1 cellular context compared by ENCODE assay signal in the genomic region with DNA sequence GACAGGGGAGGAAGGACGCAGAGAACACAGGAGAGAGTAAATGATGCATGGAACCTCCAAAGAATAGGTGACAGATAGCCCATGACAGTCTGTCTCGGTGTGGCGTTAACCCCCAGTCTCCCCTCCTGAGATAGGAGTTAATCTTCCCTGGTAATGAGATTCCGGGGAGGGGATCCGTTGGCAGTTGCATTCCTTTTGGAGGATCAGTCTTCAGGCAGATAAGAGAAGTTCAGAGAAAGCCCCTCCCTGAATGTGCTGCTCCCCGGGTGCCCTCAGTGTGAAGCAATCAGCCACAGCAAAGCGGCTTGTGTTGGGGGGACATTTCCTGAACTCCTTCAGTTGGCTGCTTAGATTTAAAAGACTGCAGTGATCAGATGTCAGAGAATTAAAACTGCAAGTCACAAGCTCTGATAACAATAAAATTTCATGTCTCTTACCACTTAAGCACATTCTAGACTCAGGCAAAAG.
TF ChIP-seq lines count a peak whose summit lies in the region.

No MANE protein-coding gene starts in this region.

TF ChIP-seq in K562, 482 proteins besides CTCF, POLR2A, EP300 and RAD21 (continued from another document and continues in another):
- TF ChIP-seq, protein P1, sequence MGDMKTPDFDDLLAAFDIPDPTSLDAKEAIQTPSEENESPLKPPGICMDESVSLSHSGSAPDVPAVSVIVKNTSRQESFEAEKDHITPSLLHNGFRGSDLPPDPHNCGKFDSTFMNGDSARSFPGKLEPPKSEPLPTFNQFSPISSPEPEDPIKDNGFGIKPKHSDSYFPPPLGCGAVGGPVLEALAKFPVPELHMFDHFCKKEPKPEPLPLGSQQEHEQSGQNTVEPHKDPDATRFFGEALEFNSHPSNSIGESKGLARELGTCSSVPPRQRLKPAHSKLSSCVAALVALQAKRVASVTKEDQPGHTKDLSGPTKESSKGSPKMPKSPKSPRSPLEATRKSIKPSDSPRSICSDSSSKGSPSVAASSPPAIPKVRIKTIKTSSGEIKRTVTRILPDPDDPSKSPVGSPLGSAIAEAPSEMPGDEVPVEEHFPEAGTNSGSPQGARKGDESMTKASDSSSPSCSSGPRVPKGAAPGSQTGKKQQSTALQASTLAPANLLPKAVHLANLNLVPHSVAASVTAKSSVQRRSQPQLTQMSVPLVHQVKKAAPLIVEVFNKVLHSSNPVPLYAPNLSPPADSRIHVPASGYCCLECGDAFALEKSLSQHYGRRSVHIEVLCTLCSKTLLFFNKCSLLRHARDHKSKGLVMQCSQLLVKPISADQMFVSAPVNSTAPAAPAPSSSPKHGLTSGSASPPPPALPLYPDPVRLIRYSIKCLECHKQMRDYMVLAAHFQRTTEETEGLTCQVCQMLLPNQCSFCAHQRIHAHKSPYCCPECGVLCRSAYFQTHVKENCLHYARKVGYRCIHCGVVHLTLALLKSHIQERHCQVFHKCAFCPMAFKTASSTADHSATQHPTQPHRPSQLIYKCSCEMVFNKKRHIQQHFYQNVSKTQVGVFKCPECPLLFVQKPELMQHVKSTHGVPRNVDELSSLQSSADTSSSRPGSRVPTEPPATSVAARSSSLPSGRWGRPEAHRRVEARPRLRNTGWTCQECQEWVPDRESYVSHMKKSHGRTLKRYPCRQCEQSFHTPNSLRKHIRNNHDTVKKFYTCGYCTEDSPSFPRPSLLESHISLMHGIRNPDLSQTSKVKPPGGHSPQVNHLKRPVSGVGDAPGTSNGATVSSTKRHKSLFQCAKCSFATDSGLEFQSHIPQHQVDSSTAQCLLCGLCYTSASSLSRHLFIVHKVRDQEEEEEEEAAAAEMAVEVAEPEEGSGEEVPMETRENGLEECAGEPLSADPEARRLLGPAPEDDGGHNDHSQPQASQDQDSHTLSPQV (IDR thresholded peaks at IDR 0.05) = no peak
- no peak for TF ChIP-seq POLR3A (IDR thresholded peaks at IDR 0.05; ENCODE audit: borderline replicate concordance, extremely low read depth, insufficient read depth, insufficient read length)
- TF ChIP-seq, protein P2, sequence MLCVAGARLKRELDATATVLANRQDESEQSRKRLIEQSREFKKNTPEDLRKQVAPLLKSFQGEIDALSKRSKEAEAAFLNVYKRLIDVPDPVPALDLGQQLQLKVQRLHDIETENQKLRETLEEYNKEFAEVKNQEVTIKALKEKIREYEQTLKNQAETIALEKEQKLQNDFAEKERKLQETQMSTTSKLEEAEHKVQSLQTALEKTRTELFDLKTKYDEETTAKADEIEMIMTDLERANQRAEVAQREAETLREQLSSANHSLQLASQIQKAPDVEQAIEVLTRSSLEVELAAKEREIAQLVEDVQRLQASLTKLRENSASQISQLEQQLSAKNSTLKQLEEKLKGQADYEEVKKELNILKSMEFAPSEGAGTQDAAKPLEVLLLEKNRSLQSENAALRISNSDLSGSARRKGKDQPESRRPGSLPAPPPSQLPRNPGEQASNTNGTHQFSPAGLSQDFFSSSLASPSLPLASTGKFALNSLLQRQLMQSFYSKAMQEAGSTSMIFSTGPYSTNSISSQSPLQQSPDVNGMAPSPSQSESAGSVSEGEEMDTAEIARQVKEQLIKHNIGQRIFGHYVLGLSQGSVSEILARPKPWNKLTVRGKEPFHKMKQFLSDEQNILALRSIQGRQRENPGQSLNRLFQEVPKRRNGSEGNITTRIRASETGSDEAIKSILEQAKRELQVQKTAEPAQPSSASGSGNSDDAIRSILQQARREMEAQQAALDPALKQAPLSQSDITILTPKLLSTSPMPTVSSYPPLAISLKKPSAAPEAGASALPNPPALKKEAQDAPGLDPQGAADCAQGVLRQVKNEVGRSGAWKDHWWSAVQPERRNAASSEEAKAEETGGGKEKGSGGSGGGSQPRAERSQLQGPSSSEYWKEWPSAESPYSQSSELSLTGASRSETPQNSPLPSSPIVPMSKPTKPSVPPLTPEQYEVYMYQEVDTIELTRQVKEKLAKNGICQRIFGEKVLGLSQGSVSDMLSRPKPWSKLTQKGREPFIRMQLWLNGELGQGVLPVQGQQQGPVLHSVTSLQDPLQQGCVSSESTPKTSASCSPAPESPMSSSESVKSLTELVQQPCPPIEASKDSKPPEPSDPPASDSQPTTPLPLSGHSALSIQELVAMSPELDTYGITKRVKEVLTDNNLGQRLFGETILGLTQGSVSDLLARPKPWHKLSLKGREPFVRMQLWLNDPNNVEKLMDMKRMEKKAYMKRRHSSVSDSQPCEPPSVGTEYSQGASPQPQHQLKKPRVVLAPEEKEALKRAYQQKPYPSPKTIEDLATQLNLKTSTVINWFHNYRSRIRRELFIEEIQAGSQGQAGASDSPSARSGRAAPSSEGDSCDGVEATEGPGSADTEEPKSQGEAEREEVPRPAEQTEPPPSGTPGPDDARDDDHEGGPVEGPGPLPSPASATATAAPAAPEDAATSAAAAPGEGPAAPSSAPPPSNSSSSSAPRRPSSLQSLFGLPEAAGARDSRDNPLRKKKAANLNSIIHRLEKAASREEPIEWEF (CRISPR knock-in tag; IDR thresholded peaks at IDR 0.05) = no peak
- TF ChIP-seq TRIM28 (IDR thresholded peaks at IDR 0.05) = no peak; the same call in 1 of the 2 replicates
- no peak for TF ChIP-seq ZBTB11 (CRISPR knock-in tag; IDR thresholded peaks at IDR 0.05)
- TF ChIP-seq TGIF2 (CRISPR knock-in tag; IDR thresholded peaks at IDR 0.05) = no peak
- TF ChIP-seq RNF2 (IDR thresholded peaks at IDR 0.05) = peak; percentile 34; the same call in 1 of the 2 replicates
- peak; percentile 11; the same call in 1 of the 2 replicates for TF ChIP-seq ZEB2 (IDR thresholded peaks at IDR 0.05)
- no peak for TF ChIP-seq NRF1 (conservative IDR thresholded peaks at IDR 0.05 in 1 of 2, IDR thresholded peaks at IDR 0.05 in 1 of 2)
- TF ChIP-seq BRCA1 (IDR thresholded peaks at IDR 0.05) = no peak
- TF ChIP-seq BRCA1 (CRISPR knock-in tag; IDR thresholded peaks at IDR 0.05) = no peak
- TF ChIP-seq TEAD4 (IDR thresholded peaks at IDR 0.05; ENCODE audit: low read length) = peak; percentile 64; the same call in 1 of the 2 replicates
- no peak for TF ChIP-seq TEAD4 (CRISPR knock-in tag; IDR thresholded peaks at IDR 0.05; ENCODE audit: borderline replicate concordance)
- no peak for TF ChIP-seq IRF1 (CRISPR knock-in tag; IDR thresholded peaks at IDR 0.05; ENCODE audit: borderline replicate concordance)
- TF ChIP-seq RFX1 (IDR thresholded peaks at IDR 0.05) = no peak
- no peak for TF ChIP-seq SNRNP70 (optimal IDR thresholded peaks at IDR 0.05; ENCODE audit: low read depth, low read length)
- TF ChIP-seq TCF7 (IDR thresholded peaks at IDR 0.05; ENCODE audit: borderline replicate concordance) = 0 out of 2 replicates have a peak, but pooled peaks have one; percentile 32
- no peak for TF ChIP-seq GTF2B (IDR thresholded peaks at IDR 0.05; ENCODE audit: extremely low read depth, insufficient read length)
- TF ChIP-seq, protein P3, sequence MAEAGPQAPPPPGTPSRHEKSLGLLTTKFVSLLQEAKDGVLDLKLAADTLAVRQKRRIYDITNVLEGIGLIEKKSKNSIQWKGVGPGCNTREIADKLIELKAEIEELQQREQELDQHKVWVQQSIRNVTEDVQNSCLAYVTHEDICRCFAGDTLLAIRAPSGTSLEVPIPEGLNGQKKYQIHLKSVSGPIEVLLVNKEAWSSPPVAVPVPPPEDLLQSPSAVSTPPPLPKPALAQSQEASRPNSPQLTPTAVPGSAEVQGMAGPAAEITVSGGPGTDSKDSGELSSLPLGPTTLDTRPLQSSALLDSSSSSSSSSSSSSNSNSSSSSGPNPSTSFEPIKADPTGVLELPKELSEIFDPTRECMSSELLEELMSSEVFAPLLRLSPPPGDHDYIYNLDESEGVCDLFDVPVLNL (CRISPR knock-in tag; IDR thresholded peaks at IDR 0.05; ENCODE audit: low read depth) = no peak
- TF ChIP-seq CLOCK (CRISPR knock-in tag; IDR thresholded peaks at IDR 0.05; ENCODE audit: borderline replicate concordance) = no peak
- TF ChIP-seq, protein P4, sequence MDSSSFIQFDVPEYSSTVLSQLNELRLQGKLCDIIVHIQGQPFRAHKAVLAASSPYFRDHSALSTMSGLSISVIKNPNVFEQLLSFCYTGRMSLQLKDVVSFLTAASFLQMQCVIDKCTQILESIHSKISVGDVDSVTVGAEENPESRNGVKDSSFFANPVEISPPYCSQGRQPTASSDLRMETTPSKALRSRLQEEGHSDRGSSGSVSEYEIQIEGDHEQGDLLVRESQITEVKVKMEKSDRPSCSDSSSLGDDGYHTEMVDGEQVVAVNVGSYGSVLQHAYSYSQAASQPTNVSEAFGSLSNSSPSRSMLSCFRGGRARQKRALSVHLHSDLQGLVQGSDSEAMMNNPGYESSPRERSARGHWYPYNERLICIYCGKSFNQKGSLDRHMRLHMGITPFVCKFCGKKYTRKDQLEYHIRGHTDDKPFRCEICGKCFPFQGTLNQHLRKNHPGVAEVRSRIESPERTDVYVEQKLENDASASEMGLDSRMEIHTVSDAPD (CRISPR knock-in tag; IDR thresholded peaks at IDR 0.05) = no peak
- TF ChIP-seq ARNT (IDR thresholded peaks at IDR 0.05) = no peak
- no peak for TF ChIP-seq ZNF778 (CRISPR knock-in tag; IDR thresholded peaks at IDR 0.05)
- TF ChIP-seq, protein P5, sequence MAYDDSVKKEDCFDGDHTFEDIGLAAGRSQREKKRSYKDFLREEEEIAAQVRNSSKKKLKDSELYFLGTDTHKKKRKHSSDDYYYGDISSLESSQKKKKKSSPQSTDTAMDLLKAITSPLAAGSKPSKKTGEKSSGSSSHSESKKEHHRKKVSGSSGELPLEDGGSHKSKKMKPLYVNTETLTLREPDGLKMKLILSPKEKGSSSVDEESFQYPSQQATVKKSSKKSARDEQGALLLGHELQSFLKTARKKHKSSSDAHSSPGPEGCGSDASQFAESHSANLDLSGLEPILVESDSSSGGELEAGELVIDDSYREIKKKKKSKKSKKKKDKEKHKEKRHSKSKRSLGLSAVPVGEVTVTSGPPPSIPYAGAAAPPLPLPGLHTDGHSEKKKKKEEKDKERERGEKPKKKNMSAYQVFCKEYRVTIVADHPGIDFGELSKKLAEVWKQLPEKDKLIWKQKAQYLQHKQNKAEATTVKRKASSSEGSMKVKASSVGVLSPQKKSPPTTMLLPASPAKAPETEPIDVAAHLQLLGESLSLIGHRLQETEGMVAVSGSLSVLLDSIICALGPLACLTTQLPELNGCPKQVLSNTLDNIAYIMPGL (CRISPR knock-in tag; IDR thresholded peaks at IDR 0.05) = no peak
- no peak for TF ChIP-seq RBBP5 (IDR thresholded peaks at IDR 0.05; ENCODE audit: borderline replicate concordance, insufficient read depth, low read length, poor library complexity, severe bottlenecking)
- TF ChIP-seq, protein P6, sequence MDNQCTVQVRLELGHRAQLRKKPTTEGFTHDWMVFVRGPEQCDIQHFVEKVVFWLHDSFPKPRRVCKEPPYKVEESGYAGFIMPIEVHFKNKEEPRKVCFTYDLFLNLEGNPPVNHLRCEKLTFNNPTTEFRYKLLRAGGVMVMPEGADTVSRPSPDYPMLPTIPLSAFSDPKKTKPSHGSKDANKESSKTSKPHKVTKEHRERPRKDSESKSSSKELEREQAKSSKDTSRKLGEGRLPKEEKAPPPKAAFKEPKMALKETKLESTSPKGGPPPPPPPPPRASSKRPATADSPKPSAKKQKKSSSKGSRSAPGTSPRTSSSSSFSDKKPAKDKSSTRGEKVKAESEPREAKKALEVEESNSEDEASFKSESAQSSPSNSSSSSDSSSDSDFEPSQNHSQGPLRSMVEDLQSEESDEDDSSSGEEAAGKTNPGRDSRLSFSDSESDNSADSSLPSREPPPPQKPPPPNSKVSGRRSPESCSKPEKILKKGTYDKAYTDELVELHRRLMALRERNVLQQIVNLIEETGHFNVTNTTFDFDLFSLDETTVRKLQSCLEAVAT (IDR thresholded peaks at IDR 0.05) = no peak
- TF ChIP-seq ZNF707 (CRISPR knock-in tag; conservative IDR thresholded peaks at IDR 0.05) = no peak
- TF ChIP-seq GABPB2 (CRISPR knock-in tag; conservative IDR thresholded peaks at IDR 0.05) = no peak
- TF ChIP-seq NFXL1 (CRISPR knock-in tag; IDR thresholded peaks at IDR 0.05) = no peak
